ENCODE assay signal across 13 cellular contexts in the genomic region with DNA sequence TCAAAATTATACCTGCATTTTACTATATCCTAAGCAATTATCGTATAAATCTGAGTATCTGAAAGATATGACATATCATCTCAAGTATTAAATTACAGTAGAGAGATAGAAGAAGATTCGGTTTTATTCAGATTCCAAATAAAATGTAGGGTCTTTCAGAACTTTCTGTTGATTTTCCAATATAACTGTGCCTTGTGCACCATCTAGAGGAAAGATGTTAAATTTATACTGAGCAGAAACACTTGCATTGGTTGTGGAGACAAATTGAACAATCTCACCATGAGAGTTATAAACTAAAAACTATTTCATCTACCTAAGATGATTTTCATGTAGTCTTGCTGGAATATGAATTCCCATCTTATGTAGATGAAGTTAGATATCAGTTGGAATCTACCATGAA. TPM values are rescaled to one million over a fixed set of nuclear protein-coding genes. Genes with fewer than 3 reads are reported as not detected.
DNase-seq lines count a peak whose midpoint lies in the region; ATAC-seq and TF ChIP-seq lines count a peak whose summit lies in the region.
"Had no signal": no experiment of that assay in that cellular context is flagged by ENCODE, and none has a peak within 500 bp of the region (broad histone marks: within the 10 kb centered on the region; RNA-seq: fewer than 3 reads in every experiment).

No MANE protein-coding gene starts in this region.

- H3K18ac ChIP-seq in mesendoderm (ENCODE audit: low read length): no peak overlapping the region

- H3K79me1 ChIP-seq in mesendoderm (ENCODE audit: low read length): no peaks in the 10 kb centered on the region

- no peak overlapping the region for H3K9ac ChIP-seq in mesendoderm (ENCODE audit: low read length)

- peak; percentile 23 for DNase-seq in astrocyte of the hippocampus (ENCODE audit: low read depth, low spot score)
- DNase-seq in mesendoderm: peak; percentile 10
- DNase-seq in transverse colon: no peak
- DNase-seq: adrenal gland; H7; NCI-H1930; stimulated activated naive CD4-positive, alpha-beta T cell treated with Interleukin-2 at 50 U/mL for 16 hours had no signal

- in situ Hi-C loops in transverse colon (cut with MboI; ENCODE audit: low pct_ligation_motif_present in 1 of 4, low pct_unique_long_range_greater_than_20kb in 1 of 4, low sequenced_read_pairs in 3 of 4): no loop called here

- H2BK5ac ChIP-seq in mesendoderm (ENCODE audit: low read length): no peak overlapping the region

- H3K4me1 ChIP-seq in mesendoderm (ENCODE audit: control insufficient read depth, low read depth, low read length) (no peaks in the 10 kb centered on the region), transverse colon (no peaks in the 10 kb centered on the region)
- H3K4me1 ChIP-seq: adrenal gland had no signal

- H3K27ac ChIP-seq in C4-2B (no peak overlapping the region), mesendoderm (ENCODE audit: low read depth, low read length) (no peak overlapping the region), transverse colon (no peak overlapping the region)
- H3K27ac ChIP-seq: adrenal gland, SK-N-MC had no signal

- no peak for TF ChIP-seq POLR2A in transverse colon (IDR thresholded peaks at IDR 0.05)

- H4K5ac ChIP-seq in mesendoderm (ENCODE audit: low read length): no peak overlapping the region

- ATAC-seq in GM21619 (IDR thresholded peaks at IDR 0.05; ENCODE audit: unreplicated experiment): no peak
- no peak for ATAC-seq in GM18867 (IDR thresholded peaks at IDR 0.05; ENCODE audit: unreplicated experiment)
- ATAC-seq in HG03175 (IDR thresholded peaks at IDR 0.05; ENCODE audit: unreplicated experiment): no peak

- TF ChIP-seq CTCF in C4-2B (conservative IDR thresholded peaks at IDR 0.05) (peak; percentile 31; the same call in 1 of the 2 replicates), transverse colon (IDR thresholded peaks at IDR 0.05) (no peak)

- no peak overlapping the region for H3K4ac ChIP-seq in mesendoderm (ENCODE audit: low read depth, low read length)

- WGBS in mesendoderm (ENCODE audit: extremely low coverage, insufficient coverage, low lambda C conversion rate): no CpG with 5 or more reads among the region's 2 CpGs
- WGBS in transverse colon (ENCODE audit: low coverage in 1 of 2), 2 donors: 26 to 34% methylated on average over 2 of the region's 2 CpGs

- no peak overlapping the region for H2BK15ac ChIP-seq in mesendoderm (replicated peaks; ENCODE audit: low read depth)

- H4K8ac ChIP-seq in mesendoderm (ENCODE audit: low read depth, low read length): no peak overlapping the region

- no peak overlapping the region for H3K56ac ChIP-seq in mesendoderm (ENCODE audit: low read length)

- intact Hi-C loops in transverse colon (cut with DNase I; ENCODE audit: low total_unique reads): no loop called here

- H2BK120ac ChIP-seq in mesendoderm (ENCODE audit: low read depth, low read length): no peak overlapping the region

- H3K4me2 ChIP-seq in mesendoderm (ENCODE audit: low read length): no peak overlapping the region

- H3K36me3 ChIP-seq in mesendoderm (ENCODE audit: control insufficient read depth, insufficient read depth, low read length): no peaks in the 10 kb centered on the region
- H3K36me3 ChIP-seq in transverse colon: no peaks in the 10 kb centered on the region
- H3K36me3 ChIP-seq: adrenal gland had no signal

- no peaks in the 10 kb centered on the region for H3K9me3 ChIP-seq in transverse colon
- H3K9me3 ChIP-seq: adrenal gland had no signal

- no peak overlapping the region for H3K23ac ChIP-seq in mesendoderm (ENCODE audit: low read length)

- no peaks in the 10 kb centered on the region for H3K79me2 ChIP-seq in mesendoderm (ENCODE audit: control insufficient read depth, insufficient read depth, low read length)

- H3K27me3 ChIP-seq in mesendoderm (ENCODE audit: insufficient read depth, low read length, poor library complexity) (no peaks in the 10 kb centered on the region), transverse colon (no peaks in the 10 kb centered on the region)

- TF ChIP-seq EP300 in Ishikawa (IDR thresholded peaks at IDR 0.05; ENCODE audit: borderline replicate concordance) (no peak), transverse colon (IDR thresholded peaks at IDR 0.05; ENCODE audit: low read depth) (no peak)

- no peak overlapping the region for H3K4me3 ChIP-seq in mesendoderm (ENCODE audit: low read length)
- no peak overlapping the region for H3K4me3 ChIP-seq in transverse colon
- H3K4me3 ChIP-seq: adrenal gland, SK-N-MC had no signal

- H2AK5ac ChIP-seq in mesendoderm (ENCODE audit: low read length): no peak overlapping the region

- peak; percentile 50 for TF ChIP-seq RAD21 in Ishikawa (IDR thresholded peaks at IDR 0.05; ENCODE audit: low read depth)

TF ChIP-seq in Ishikawa, 13 proteins besides CTCF, POLR2A, EP300 and RAD21:
- TF ChIP-seq TCF12 (IDR thresholded peaks at IDR 0.05; ENCODE audit: low read depth) (no peak), YY1 (IDR thresholded peaks at IDR 0.05; ENCODE audit: low read depth) (no peak), TEAD4 (IDR thresholded peaks at IDR 0.05) (no peak), FOXM1 (IDR thresholded peaks at IDR 0.05; ENCODE audit: borderline replicate concordance, low read depth) (no peak), ZBTB7A (IDR thresholded peaks at IDR 0.05; ENCODE audit: low read depth) (no peak)
- TF ChIP-seq, protein P1, sequence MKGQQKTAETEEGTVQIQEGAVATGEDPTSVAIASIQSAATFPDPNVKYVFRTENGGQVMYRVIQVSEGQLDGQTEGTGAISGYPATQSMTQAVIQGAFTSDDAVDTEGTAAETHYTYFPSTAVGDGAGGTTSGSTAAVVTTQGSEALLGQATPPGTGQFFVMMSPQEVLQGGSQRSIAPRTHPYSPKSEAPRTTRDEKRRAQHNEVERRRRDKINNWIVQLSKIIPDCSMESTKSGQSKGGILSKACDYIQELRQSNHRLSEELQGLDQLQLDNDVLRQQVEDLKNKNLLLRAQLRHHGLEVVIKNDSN (IDR thresholded peaks at IDR 0.05): no peak

RNA-seq across cellular contexts. Expression of gene HSF2, which starts 26.8 kb away (rescaled TPM):
- 8.8 TPM for polyA plus RNA-seq in mesendoderm (2013, experiment 1 of 2)
- 8.4 TPM for polyA plus RNA-seq in mesendoderm (2013, experiment 2 of 2)
- total RNA-seq in transverse colon: 10 to 100 TPM in 2 of 4 donors, 1 to 10 TPM in 2; 6.0 to 20.5 (median 9.9) TPM
